Comparison of ENCODE assay signal across 7 cellular contexts in the genomic region with DNA sequence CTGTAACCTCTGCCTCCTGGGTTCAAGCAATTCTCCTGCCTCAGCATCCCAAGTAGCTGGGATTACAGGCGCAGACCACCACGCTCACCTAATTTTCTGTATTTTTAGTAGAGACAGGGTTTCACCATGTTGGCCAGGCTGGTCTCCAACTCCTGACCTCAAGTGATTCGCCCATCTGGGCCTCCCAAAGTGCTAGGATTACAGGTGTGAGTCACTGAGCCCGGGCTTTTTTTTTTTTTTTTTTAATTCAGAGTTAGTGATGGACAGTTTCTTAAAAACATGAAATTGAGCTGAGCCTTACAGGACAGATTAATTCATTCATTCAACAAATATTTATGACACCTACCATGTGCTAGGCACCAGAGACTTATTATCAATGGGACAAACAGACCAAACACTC.
A peak's percentile ranks its signal among the peaks of the same experiment; 100 is the strongest.
DNase-seq lines count a peak whose midpoint lies in the region; ATAC-seq and TF ChIP-seq lines count a peak whose summit lies in the region.
"Not testable (repeated sequence)": the region's sequence is repeated elsewhere in the genome, so short reads cannot be mapped to it uniquely, and the experiment has no call there.

No MANE protein-coding gene starts in this region.

- POLR2A ChIA-PET in IMR-90 (lab: Charles Lee; ENCODE audit: unreplicated experiment), result interaction anchor here (0.6 kb wide), 1 partner anchor 13 kb away, joined by 12 read pairs; no protein-coding TSS in a partner anchor
- POLR2A ChIA-PET in MCF 10A (lab: Yijun Ruan, JAX), result not testable (repeated sequence)

- peaks cover 12% of the 10 kb centered on the region; the same call in 1 of the 2 replicates for H3F3A ChIP-seq in GM23248 (ENCODE audit: insufficient read depth)

- in situ Hi-C loops in GM23248 (cut with MboI), result loop anchor here (10.0 kb wide), 1 partner anchor 166 kb away; no protein-coding TSS in a partner anchor
- in situ Hi-C loops in IMR-90 (cut with MboI; ENCODE audit: low sequenced_read_pairs), result loop anchor here (25.0 kb wide), 1 partner anchor 762 kb away; no protein-coding TSS in a partner anchor

- H4K20me1 ChIP-seq in GM23248 (ENCODE audit: insufficient read depth); IMR-90 (ENCODE audit: insufficient read depth, low read length): not testable (repeated sequence)

- WGBS in GM23248 (ENCODE audit: low coverage in 1 of 2, low lambda C conversion rate in 2 of 2, missing lambda C conversion rate in 2 of 2), 2 experiments, result 70 to 75% methylated on average over 4 of the region's 4 CpGs
- no CpG with 5 or more reads among the region's 4 CpGs for WGBS in IMR-90 (ENCODE audit: extremely low coverage in 2 of 2, insufficient read length in 1 of 2), 2 experiments

- H3K14ac ChIP-seq in IMR-90 (replicated peaks; ENCODE audit: low read depth, low read length), result not testable (repeated sequence)

- H3K79me2 ChIP-seq in GM23248 (ENCODE audit: insufficient read depth), result not testable (repeated sequence)

- not testable (repeated sequence) for H3K4me3 Mint-ChIP-seq in MCF 10A (ENCODE audit: unreplicated experiment)

- not testable (repeated sequence) for H3K79me1 ChIP-seq in IMR-90 (ENCODE audit: low read depth in 1 of 2, low read length in 2 of 2)

- not testable (repeated sequence) for H3K4ac ChIP-seq in IMR-90 (ENCODE audit: low read depth, low read length)

- intact Hi-C loops in IMR-90 (cut with micrococcal nuclease); MCF 10A (cut with micrococcal nuclease): not testable (repeated sequence)

- H3K56ac ChIP-seq in IMR-90 (ENCODE audit: extremely low read depth, insufficient read depth, low read length), result not testable (repeated sequence)

- not testable (repeated sequence) for H4K8ac ChIP-seq in IMR-90 (ENCODE audit: low read depth in 2 of 2, low read length in 2 of 2)

- H3K9me2 ChIP-seq in GM23248 (ENCODE audit: insufficient read depth), result not testable (repeated sequence)

- TF ChIP-seq RAD21 in IMR-90 (IDR thresholded peaks at IDR 0.05; ENCODE audit: low read length), result not testable (repeated sequence)

- not testable (repeated sequence) for TF ChIP-seq POLR2A in IMR-90 (IDR thresholded peaks at IDR 0.05; ENCODE audit: low read depth, low read length)

- H3K23ac ChIP-seq in IMR-90 (ENCODE audit: low read depth, low read length), result not testable (repeated sequence)

- dilution Hi-C loops in IMR-90 (cut with HindIII; ENCODE audit: low sequenced_read_pairs, unreplicated experiment), result not testable (repeated sequence)

- peaks cover 40% of the 10 kb centered on the region for H3K36me3 Mint-ChIP-seq in MCF 10A (ENCODE audit: insufficient read depth, unreplicated experiment)

- H3K4me1 Mint-ChIP-seq in MCF 10A (ENCODE audit: insufficient read depth, unreplicated experiment), result not testable (repeated sequence)

- not testable (repeated sequence) for TF ChIP-seq CTCF in IMR-90 (conservative IDR thresholded peaks at IDR 0.05; ENCODE audit: low read depth, low read length); MCF 10A (IDR thresholded peaks at IDR 0.05; ENCODE audit: unreplicated experiment); fibroblast of mammary gland (conservative IDR thresholded peaks at IDR 0.05; ENCODE audit: control insufficient read depth, insufficient read depth, low read depth, low read length)

- H3K18ac ChIP-seq in IMR-90 (ENCODE audit: low read depth, low read length), result not testable (repeated sequence)

- not testable (repeated sequence) for H3K27me3 ChIP-seq in GM23248 (replicated peaks; ENCODE audit: insufficient read depth); IMR-90 (ENCODE audit: control insufficient read depth, insufficient read depth, low read length); MG63

- not testable (repeated sequence) for H2AK5ac ChIP-seq in IMR-90 (ENCODE audit: low read depth, low read length)

- not testable (repeated sequence) for H3K9ac ChIP-seq in GM23248; IMR-90 (ENCODE audit: low read depth, low read length)

- BruUV-seq in IMR-90 (replicated peaks; lab: Mats Ljungman, UMichigan); MCF 10A (replicated peaks; lab: Mats Ljungman, UMichigan): not testable (repeated sequence)

- not testable (repeated sequence) for H2BK20ac ChIP-seq in IMR-90 (ENCODE audit: low read depth, low read length)

- H3K27me3 Mint-ChIP-seq in MCF 10A (ENCODE audit: insufficient read depth, unreplicated experiment), result not testable (repeated sequence)

- H2AFZ ChIP-seq in GM23248; IMR-90 (replicated peaks; ENCODE audit: low read length, poor library complexity): not testable (repeated sequence)

- H2AK9ac ChIP-seq in IMR-90 (replicated peaks; ENCODE audit: low read depth, low read length, poor library complexity), result not testable (repeated sequence)

- ATAC-seq in IMR-90 (ENCODE audit: low read depth), result not testable (repeated sequence)

- not testable (repeated sequence) for H4K91ac ChIP-seq in IMR-90 (ENCODE audit: insufficient read depth, low read depth, low read length)

- H2BK120ac ChIP-seq in IMR-90 (ENCODE audit: low read depth, low read length), result not testable (repeated sequence)

- H3K9me1 ChIP-seq in IMR-90 (ENCODE audit: insufficient read depth, low read length), result not testable (repeated sequence)

- not testable (repeated sequence) for H3K27ac Mint-ChIP-seq in MCF 10A (ENCODE audit: low read depth, unreplicated experiment)

- H2BK15ac ChIP-seq in IMR-90 (ENCODE audit: low read depth, low read length), result not testable (repeated sequence)

- not testable (repeated sequence) for H4K5ac ChIP-seq in IMR-90 (ENCODE audit: low read depth, low read length)

- H2BK5ac ChIP-seq in IMR-90 (ENCODE audit: low read depth, low read length, poor library complexity, severe bottlenecking), result not testable (repeated sequence)

- not testable (repeated sequence) for H3K4me2 ChIP-seq in GM23248 (ENCODE audit: unreplicated experiment); IMR-90 (ENCODE audit: low read depth, low read length)

- H3K4me1 ChIP-seq in GM23248 (ENCODE audit: insufficient read depth); IMR-90 (ENCODE audit: control insufficient read depth, insufficient read depth, low read length): not testable (repeated sequence)

- H3K4me3 ChIP-seq in GM23248; IMR-90 (ENCODE audit: insufficient read depth, low read depth, low read length); MG63; fibroblast of mammary gland (ENCODE audit: control insufficient read depth, low read depth, low read length): not testable (repeated sequence)

- not testable (repeated sequence) for H3K9me3 Mint-ChIP-seq in MCF 10A (ENCODE audit: unreplicated experiment)

- DNase-seq in EH (ENCODE audit: low read depth), result peak; percentile 26
- DNase-seq in GM23248, result peak; percentile 32
- DNase-seq in IMR-90, result peak; percentile 28
- peak; percentile 32 for DNase-seq in MG63
- peak; percentile 23 for DNase-seq in MCF 10A (ENCODE audit: unreplicated experiment)
- peak; percentile 41 for DNase-seq in fibroblast of mammary gland (ENCODE audit: low read depth)
- DNase-seq in kidney tubule cell (ENCODE audit: low spot score), result peak; percentile 36

- not testable (repeated sequence) for H3K27ac ChIP-seq in GM23248; IMR-90 (ENCODE audit: insufficient read depth, low read length)

- H3K36me3 ChIP-seq in GM23248 (ENCODE audit: low read depth); IMR-90 (ENCODE audit: control insufficient read depth, insufficient read depth, low read length); MG63: not testable (repeated sequence)

- H3K9me3 ChIP-seq in GM23248 (ENCODE audit: low read depth); IMR-90 (ENCODE audit: control insufficient read depth, insufficient read depth, low read length); MG63: not testable (repeated sequence)

- CTCF ChIA-PET in IMR-90 (lab: Yijun Ruan, JAX) (interaction anchor here (1.4 kb wide), 1 partner anchor 24 kb away, joined by 4 read pairs; no protein-coding TSS in a partner anchor), MCF 10A (lab: Yijun Ruan, JAX) (interaction anchor here (0.7 to 1.8 kb wide), 4 partner anchors 8 to 232 kb away, joined by 3 to 8 read pairs (median 4); no protein-coding TSS in a partner anchor)
